20 cellular contexts compared by ENCODE assay signal in genomic region chr2:168025487-168026203, GRCh38.
A peak's percentile ranks its signal among the peaks of the same experiment; 100 is the strongest.
DNase-seq lines count a peak whose midpoint lies in the region; ATAC-seq and TF ChIP-seq lines count a peak whose summit lies in the region.
"Had no signal": no experiment of that assay in that cellular context is flagged by ENCODE, and none has a peak within 500 bp of the region (broad histone marks: within the 10 kb centered on the region; RNA-seq: fewer than 3 reads in every experiment).

No MANE protein-coding gene starts in this region.

- no peak overlapping the region for H3K27ac ChIP-seq in right atrium auricular region
- H3K27ac ChIP-seq in testis = no peak overlapping the region
- H3K27ac ChIP-seq: HL-60 had no signal

- H3K27me3 ChIP-seq in right atrium auricular region = no peaks in the 10 kb centered on the region
- H3K27me3 ChIP-seq in testis = no peaks in the 10 kb centered on the region

- DNase-seq in Right ventricle myocardium inferior (ENCODE audit: missing footprints) = no peak
- DNase-seq in right atrium auricular region (ENCODE audit: low spot score) = no peak
- peak; percentile 93 for DNase-seq in NCI-H82 (lab: John Stamatoyannopoulos, UW)
- peak; percentile 19 for DNase-seq in testis
- no peak for DNase-seq in endothelial cell (ENCODE audit: low spot score)
- no peak for DNase-seq in NCI-H187 treated with DMSO at 0.1 percent for 48 hours (lab: John Stamatoyannopoulos, UW)
- DNase-seq: activated CD4-positive, CD25-positive, alpha-beta regulatory T cell treated with anti-CD3 and anti-CD28 coated beads, Interleukin-2, amount 50 U/mL, for 72 hours; activated gamma-delta T cell; anterior cingulate cortex; COR-L47; naive thymus-derived CD8-positive, alpha-beta T cell; NCI-H1694; NCI-H510A; retina; T-helper 17 cell had no signal

- peaks cover 16% of the 10 kb centered on the region for H3K4me1 Mint-ChIP-seq in dendritic cell treated with granulocyte-macrophage colony-stimulating factor and Interleukin-4, amounts not matched to agents 40 ng/mL and 50 ng/mL, for 4 days (ENCODE audit: low read depth)
- H3K4me1 Mint-ChIP-seq in endothelial cell (ENCODE audit: unreplicated experiment) = peaks cover 13% of the 10 kb centered on the region

- no peaks in the 10 kb centered on the region for H3K9me3 ChIP-seq in right atrium auricular region
- no peaks in the 10 kb centered on the region for H3K9me3 ChIP-seq in testis

- H3K27ac Mint-ChIP-seq in dendritic cell treated with granulocyte-macrophage colony-stimulating factor and Interleukin-4, amounts not matched to agents 40 ng/mL and 50 ng/mL, for 4 days = peak overlapping the region; percentile 27
- no peak overlapping the region for H3K27ac Mint-ChIP-seq in endothelial cell (ENCODE audit: unreplicated experiment)

- H3K36me3 ChIP-seq in right atrium auricular region (no peaks in the 10 kb centered on the region), testis (ENCODE audit: low read depth, missing control alignments) (no peaks in the 10 kb centered on the region)

- no peaks in the 10 kb centered on the region for H3K9me3 Mint-ChIP-seq in dendritic cell treated with granulocyte-macrophage colony-stimulating factor and Interleukin-4, amounts not matched to agents 40 ng/mL and 50 ng/mL, for 4 days
- H3K9me3 Mint-ChIP-seq in endothelial cell (ENCODE audit: unreplicated experiment) = no peaks in the 10 kb centered on the region
- H3K9me3 Mint-ChIP-seq: naive thymus-derived CD8-positive, alpha-beta T cell had no signal

- H3K4me3 Mint-ChIP-seq in dendritic cell treated with granulocyte-macrophage colony-stimulating factor and Interleukin-4, amounts not matched to agents 40 ng/mL and 50 ng/mL, for 4 days = peak overlapping the region; percentile 45
- no peak overlapping the region for H3K4me3 Mint-ChIP-seq in endothelial cell (ENCODE audit: unreplicated experiment)
- H3K4me3 Mint-ChIP-seq: naive thymus-derived CD8-positive, alpha-beta T cell; T-helper 17 cell had no signal

- H3K4me3 ChIP-seq in right atrium auricular region (no peak overlapping the region), testis (no peak overlapping the region)
- H3K4me3 ChIP-seq: K562, lung had no signal

- TF ChIP-seq CTCF in right atrium auricular region (IDR thresholded peaks at IDR 0.05) (no peak), testis (IDR thresholded peaks at IDR 0.05) (no peak), endothelial cell (IDR thresholded peaks at IDR 0.05; ENCODE audit: unreplicated experiment) (no peak)

- H3K36me3 Mint-ChIP-seq in dendritic cell treated with granulocyte-macrophage colony-stimulating factor and Interleukin-4, amounts not matched to agents 40 ng/mL and 50 ng/mL, for 4 days (ENCODE audit: low read depth) = no peaks in the 10 kb centered on the region
- no peaks in the 10 kb centered on the region for H3K36me3 Mint-ChIP-seq in endothelial cell (ENCODE audit: low read depth, unreplicated experiment)

- 63 to 67% methylated on average over 11 of the region's 11 CpGs for WGBS in testis, 2 donors

- TF ChIP-seq POLR2A in testis (IDR thresholded peaks at IDR 0.05) = no peak

- ATAC-seq in Right ventricle myocardium inferior (peak; percentile 44), HG02973 (IDR thresholded peaks at IDR 0.05; ENCODE audit: unreplicated experiment) (no peak)
- ATAC-seq: K562; naive thymus-derived CD8-positive, alpha-beta T cell; T-helper 17 cell had no signal

- no peaks in the 10 kb centered on the region for H3K27me3 Mint-ChIP-seq in dendritic cell treated with granulocyte-macrophage colony-stimulating factor and Interleukin-4, amounts not matched to agents 40 ng/mL and 50 ng/mL, for 4 days
- H3K27me3 Mint-ChIP-seq in endothelial cell (ENCODE audit: unreplicated experiment) = peaks cover 2% of the 10 kb centered on the region
- H3K27me3 Mint-ChIP-seq: naive thymus-derived CD8-positive, alpha-beta T cell; T-helper 17 cell had no signal

- H3K4me1 ChIP-seq in right atrium auricular region (no peaks in the 10 kb centered on the region), testis (no peaks in the 10 kb centered on the region)

- intact Hi-C loops in Right ventricle myocardium inferior (cut with DNase I) = no loop called here
- intact Hi-C loops in dendritic cell treated with granulocyte-macrophage colony-stimulating factor and Interleukin-4, amounts not matched to agents 40 ng/mL and 50 ng/mL, for 4 days (cut with micrococcal nuclease) = no loop called here
- intact Hi-C loops in testis (cut with DNase I; ENCODE audit: low total_unique reads) = no loop called here

Comparison
In these comparisons a context has a peak if more than half of its experiments do, and no peak if none do; other contexts are left out.
1. DNase-seq: peak in NCI-H82 (single experiment) and testis (single experiment); none in Right ventricle myocardium inferior (single experiment), right atrium auricular region (single experiment), endothelial cell (single experiment) and NCI-H187 treated with DMSO at 0.1 percent for 48 hours (single experiment).